Comparison of ENCODE assay signal across 8 cellular contexts in the genomic region with DNA sequence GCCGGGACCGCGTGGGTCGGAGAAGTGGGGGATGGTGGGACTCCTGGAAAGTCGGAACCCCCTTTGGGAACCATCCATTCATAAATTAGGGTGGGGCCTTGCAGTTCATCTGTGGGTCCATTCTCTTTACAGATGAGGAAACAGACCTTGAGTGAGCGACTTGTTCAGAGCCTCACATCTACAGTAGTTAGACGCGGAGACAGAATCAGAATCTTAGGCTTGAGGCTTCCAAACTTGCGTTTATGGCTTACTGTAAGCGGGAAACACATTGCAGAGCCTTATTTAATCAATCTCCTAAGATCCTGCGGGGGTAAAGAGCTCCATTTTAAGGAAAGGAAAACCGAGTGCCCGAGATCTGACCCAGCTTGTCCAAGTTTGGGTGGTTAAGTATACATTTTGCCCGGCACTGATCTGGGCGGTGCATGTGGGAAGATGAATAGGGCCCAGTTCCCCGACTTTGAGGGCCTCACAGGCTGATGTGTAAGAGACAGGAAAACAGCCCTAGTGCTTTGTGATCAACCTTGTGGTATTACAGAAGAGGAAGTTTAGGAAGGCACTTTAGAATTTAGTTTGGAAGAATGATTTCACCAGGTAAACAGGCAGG. TPM values are rescaled to one million over a fixed set of nuclear protein-coding genes. Genes with fewer than 3 reads are reported as not detected.
DNase-seq lines count a peak whose midpoint lies in the region; ATAC-seq and TF ChIP-seq lines count a peak whose summit lies in the region.

No MANE protein-coding gene starts in this region.

- H3K4ac ChIP-seq in trophoblast cell (ENCODE audit: low read depth, low read length): peak overlapping the region; percentile 64

- in situ Hi-C loops in G401 (cut with HindIII; ENCODE audit: low sequenced_read_pairs): no loop called here

- peaks cover 11% of the 10 kb centered on the region for H3K79me1 ChIP-seq in trophoblast cell (ENCODE audit: low read length)

- H3K27me3 Mint-ChIP-seq in activated CD8-positive, alpha-beta memory T cell treated with anti-CD3 and anti-CD28 coated beads, Interleukin-2, amount 10 ng/mL, durations not matched to agents 7 days and 5 days: no peaks in the 10 kb centered on the region

- H3K23ac ChIP-seq in trophoblast cell (ENCODE audit: low read length): no peak overlapping the region

- TF ChIP-seq CTCF in fibroblast of lung (conservative IDR thresholded peaks at IDR 0.05 in 1 of 2, IDR thresholded peaks at IDR 0.05 in 1 of 2; ENCODE audit: low read depth in 1 of 2, low read length in 2 of 2): no peak

- H3K27ac Mint-ChIP-seq in activated CD8-positive, alpha-beta memory T cell treated with anti-CD3 and anti-CD28 coated beads, Interleukin-2, amount 10 ng/mL, durations not matched to agents 7 days and 5 days: no peak overlapping the region

- H3K4me3 Mint-ChIP-seq in activated CD8-positive, alpha-beta memory T cell treated with anti-CD3 and anti-CD28 coated beads, Interleukin-2, amount 10 ng/mL, durations not matched to agents 7 days and 5 days: no peak overlapping the region

- H3K4me1 ChIP-seq in fibroblast of lung (ENCODE audit: control insufficient read depth, extremely low read depth, insufficient read depth, low read length) (peaks cover 6% of the 10 kb centered on the region), trophoblast cell (ENCODE audit: control insufficient read depth in 1 of 2, insufficient read depth in 2 of 2, low read length in 2 of 2) (peaks cover 0 to 7% of the 10 kb centered on the region in 2 experiments)

- H4K91ac ChIP-seq in trophoblast cell (ENCODE audit: low read depth, low read length): peak overlapping the region; percentile 88

- no peak overlapping the region for H2BK12ac ChIP-seq in trophoblast cell (ENCODE audit: low read length)

- peak overlapping the region; percentile 70 for H2BK120ac ChIP-seq in trophoblast cell (ENCODE audit: insufficient read depth, low read length, poor library complexity)

- peak overlapping the region; percentile 90 for H3K14ac ChIP-seq in trophoblast cell (ENCODE audit: low read length)

- H3K27ac ChIP-seq in fibroblast of lung (ENCODE audit: insufficient read depth, low read length) (peak overlapping the region; percentile 83), trophoblast cell (ENCODE audit: low read depth, low read length) (peak overlapping the region; percentile 91)

- peak overlapping the region; percentile 90 for H4K8ac ChIP-seq in trophoblast cell (ENCODE audit: low read depth, low read length)

- peaks cover 25% of the 10 kb centered on the region for H3K36me3 Mint-ChIP-seq in activated CD8-positive, alpha-beta memory T cell treated with anti-CD3 and anti-CD28 coated beads, Interleukin-2, amount 10 ng/mL, durations not matched to agents 7 days and 5 days

- peak; percentile 50 for DNase-seq in G401 (ENCODE audit: low spot score)
- peak; percentile 17 for DNase-seq in NCI-H510A (lab: John Stamatoyannopoulos, UW)
- peak; percentile 51 for DNase-seq in activated CD8-positive, alpha-beta memory T cell treated with anti-CD3 and anti-CD28 coated beads, Interleukin-2, amount 10 ng/mL, durations not matched to agents 7 days and 5 days
- DNase-seq in fibroblast of lung (ENCODE audit: low read depth in 2 of 2): peak; percentile 26 to 38
- DNase-seq in trophoblast cell: peak; percentile 3 to 42
- DNase-seq in DMS79 (lab: John Stamatoyannopoulos, UW): no peak
- no peak for DNase-seq in putamen (ENCODE audit: low spot score)

- ATAC-seq in HG02678 (IDR thresholded peaks at IDR 0.05; ENCODE audit: unreplicated experiment): peak; percentile 20
- ATAC-seq in activated CD8-positive, alpha-beta memory T cell treated with anti-CD3 and anti-CD28 coated beads, Interleukin-2, amount 10 ng/mL, durations not matched to agents 7 days and 5 days: peak; percentile 44

- H3K79me2 ChIP-seq in fibroblast of lung (ENCODE audit: control insufficient read depth, insufficient read depth, low read length) (peaks cover 59% of the 10 kb centered on the region), trophoblast cell (ENCODE audit: control insufficient read depth, insufficient read depth, low read length, poor library complexity) (peaks cover 15% of the 10 kb centered on the region)

- no peak overlapping the region for H2AK5ac ChIP-seq in trophoblast cell (ENCODE audit: low read length)

- CTCF ChIA-PET in activated CD8-positive, alpha-beta memory T cell treated with anti-CD3 and anti-CD28 coated beads, Interleukin-2, amount 10 ng/mL, durations not matched to agents 7 days and 5 days (lab: Charles Lee): interaction anchor here (1.0 to 4.4 kb wide), 4 partner anchors 10 to 529 kb away, joined by 3 to 14 read pairs (median 5); no protein-coding TSS in a partner anchor

- no peak overlapping the region for H2AFZ ChIP-seq in fibroblast of lung (ENCODE audit: low read length)
- peak overlapping the region; percentile 38 for H2AFZ ChIP-seq in trophoblast cell (ENCODE audit: insufficient read depth, low read length, poor library complexity)

- H3K36me3 ChIP-seq in fibroblast of lung (ENCODE audit: control insufficient read depth, insufficient read depth, low read length) (peaks cover 6% of the 10 kb centered on the region), trophoblast cell (ENCODE audit: control insufficient read depth in 1 of 2, insufficient read depth in 2 of 2, low read length in 2 of 2) (peaks cover 2 to 8% of the 10 kb centered on the region in 2 experiments)

- H3K9ac ChIP-seq in fibroblast of lung (ENCODE audit: insufficient read depth, low read length) (peak overlapping the region; percentile 86), trophoblast cell (ENCODE audit: low read length) (peak overlapping the region; percentile 92)

- peak overlapping the region; percentile 86 for H3K18ac ChIP-seq in trophoblast cell (ENCODE audit: low read length)

- H3K4me3 ChIP-seq in fibroblast of lung (replicated peaks in 1 of 4; ENCODE audit: control extremely low read depth in 1 of 4, insufficient read depth in 1 of 4, low read depth in 3 of 4, low read length in 4 of 4): peak overlapping the region; percentile 78 to 88 (median 82)
- peak overlapping the region; percentile 93 for H3K4me3 ChIP-seq in trophoblast cell (ENCODE audit: low read depth, low read length)

- H3K4me2 ChIP-seq in fibroblast of lung (ENCODE audit: extremely low read depth, insufficient read depth, low read length): peak overlapping the region; percentile 88
- peak overlapping the region; percentile 80 for H3K4me2 ChIP-seq in trophoblast cell (ENCODE audit: low read length)

- H3K9me3 ChIP-seq in fibroblast of lung (ENCODE audit: control insufficient read depth, insufficient read depth, low read depth, low read length) (no peaks in the 10 kb centered on the region), trophoblast cell (ENCODE audit: insufficient read depth, low read depth, low read length) (no peaks in the 10 kb centered on the region)

- H4K12ac ChIP-seq in trophoblast cell (ENCODE audit: low read depth, low read length): peak overlapping the region; percentile 63

- no CpG with 5 or more reads among the region's 16 CpGs for WGBS in trophoblast cell (ENCODE audit: extremely low coverage, insufficient coverage, insufficient read length)

- no peaks in the 10 kb centered on the region for H3K9me3 Mint-ChIP-seq in activated CD8-positive, alpha-beta memory T cell treated with anti-CD3 and anti-CD28 coated beads, Interleukin-2, amount 10 ng/mL, durations not matched to agents 7 days and 5 days (ENCODE audit: low read depth)

- H4K20me1 ChIP-seq in fibroblast of lung (ENCODE audit: control insufficient read depth, extremely low read depth, insufficient read depth, low read length): peaks cover 2% of the 10 kb centered on the region

- H3K4me1 Mint-ChIP-seq in activated CD8-positive, alpha-beta memory T cell treated with anti-CD3 and anti-CD28 coated beads, Interleukin-2, amount 10 ng/mL, durations not matched to agents 7 days and 5 days: peaks cover 38% of the 10 kb centered on the region

- H3K27me3 ChIP-seq in fibroblast of lung (ENCODE audit: control insufficient read depth, insufficient read depth, low read length) (no peaks in the 10 kb centered on the region), trophoblast cell (ENCODE audit: insufficient read depth, low read length) (no peaks in the 10 kb centered on the region)

- H2BK5ac ChIP-seq in trophoblast cell (ENCODE audit: low read depth, low read length, poor library complexity): peak overlapping the region; percentile 80

RNA-seq across cellular contexts. Expression of gene TARS1, which starts 0.6 kb away (rescaled TPM):
- total RNA-seq in G401 (2014; rRNA removed; shearing (Covaris generic)): 216 and 311 TPM in 2 replicates
- total RNA-seq in activated CD8-positive, alpha-beta memory T cell treated with anti-CD3 and anti-CD28 coated beads, Interleukin-2, amount 10 ng/mL, durations not matched to agents 7 days and 5 days: 100 to 1,000 TPM; 157 to 240 TPM
- total RNA-seq in fibroblast of lung: 285 and 368 TPM in 2 replicates
- 130 and 159 TPM in 2 replicates for polyA plus RNA-seq in fibroblast of lung
- 114 and 141 TPM in 2 replicates for polyA plus RNA-seq in fibroblast of lung (2012)
- polyA minus RNA-seq in fibroblast of lung (ENCODE audit: low replicate concordance): 57.1 and 70.8 TPM in 2 replicates
- 453 and 466 TPM in 2 replicates for polyA plus RNA-seq in trophoblast cell (2013)

Comparison
In these comparisons a context has a peak if more than half of its experiments do, and no peak if none do; other contexts are left out.
1. DNase-seq: peak in G401 (single experiment), NCI-H510A (single experiment), activated CD8-positive, alpha-beta memory T cell treated with anti-CD3 and anti-CD28 coated beads, Interleukin-2, amount 10 ng/mL, durations not matched to agents 7 days and 5 days (single experiment), fibroblast of lung (2 of 2) and trophoblast cell (2 of 2); none in DMS79 (single experiment) and putamen (single experiment).